In genomic region chr1:95094923-95095322, GRCh38 we compare ENCODE assay signal across 25 cellular contexts.
"Had no signal": no experiment of that assay in that cellular context is flagged by ENCODE, and none has a peak within 500 bp of the region (broad histone marks: within the 10 kb centered on the region; RNA-seq: fewer than 3 reads in every experiment).

No MANE protein-coding gene starts in this region.

- ATAC-seq: body of pancreas, left ventricle myocardium superior had no signal

- H3K9me3 ChIP-seq: adrenal gland, body of pancreas, colonic mucosa, ovary, prostate gland had no signal

- H3K36me3 Mint-ChIP-seq: activated naive CD8-positive, alpha-beta T cell treated with anti-CD3 and anti-CD28 coated beads for 36 hours had no signal

- H3K4me1 Mint-ChIP-seq: activated naive CD8-positive, alpha-beta T cell treated with anti-CD3 and anti-CD28 coated beads for 36 hours; nephron progenitor cell had no signal

- H3K9me3 Mint-ChIP-seq: activated naive CD4-positive, alpha-beta T cell treated with anti-CD3 and anti-CD28 coated beads for 36 hours; activated naive CD8-positive, alpha-beta T cell treated with anti-CD3 and anti-CD28 coated beads for 36 hours; T-helper 2 cell treated with Interferon-gamma antibody and Interleukin-4, amounts not matched to agents 5 μg/mL and 100 μg/mL, for 36 hours had no signal

- H3K4me3 ChIP-seq: adrenal gland, body of pancreas, colonic mucosa, ovary, prostate gland, tibial nerve had no signal

- FAIRE-seq: endometrium, frontal cortex had no signal

- H3K4me3 Mint-ChIP-seq: activated naive CD4-positive, alpha-beta T cell treated with anti-CD3 and anti-CD28 coated beads for 36 hours; activated naive CD8-positive, alpha-beta T cell treated with anti-CD3 and anti-CD28 coated beads for 36 hours; nephron progenitor cell; T-helper 2 cell treated with Interferon-gamma antibody and Interleukin-4, amounts not matched to agents 5 μg/mL and 100 μg/mL, for 36 hours had no signal

- H3K27ac ChIP-seq: adrenal gland, body of pancreas, ovary, prostate gland, tibial nerve had no signal

- DNase-seq: activated CD4-positive, alpha-beta T cell treated with anti-CD3 and anti-CD28 coated beads for 4 hours; activated CD4-positive, alpha-beta T cell treated with anti-CD3 and anti-CD28 coated beads, Interleukin-2, amount 50 U/mL, for 4 hours; activated CD8-positive, alpha-beta memory T cell treated with anti-CD3 and anti-CD28 coated beads for 24 hours; activated effector memory CD4-positive, alpha-beta T cell treated with Interleukin-2 at 50 U/mL for 16 hours; activated naive CD4-positive, alpha-beta T cell treated with anti-CD3 and anti-CD28 coated beads for 36 hours; activated naive CD8-positive, alpha-beta T cell treated with anti-CD3 and anti-CD28 coated beads for 36 hours; adrenal gland; aorta; body of pancreas; cerebellar nuclear complex; colonic mucosa; effector CD8-positive, alpha-beta T cell; islet precursor cell; left ventricle myocardium superior; mammary epithelial cell; nephron progenitor cell; ovary; stimulated activated CD4-positive, alpha-beta T cell treated with anti-CD3 and anti-CD28 coated beads, Interleukin-15, amount 100 ng/mL, for 24 hours; stimulated activated CD4-positive, alpha-beta T cell treated with anti-CD3 and anti-CD28 coated beads, Interleukin-2, amount 100 ng/mL, for 24 hours; stimulated activated naive CD4-positive, alpha-beta T cell treated with Interleukin-2 at 50 U/mL for 16 hours had no signal

- H3K4me1 ChIP-seq: body of pancreas, prostate gland, tibial nerve had no signal

- H3K27me3 ChIP-seq: adrenal gland, body of pancreas, colonic mucosa, ovary, tibial nerve had no signal

- H3K36me3 ChIP-seq: adrenal gland, colonic mucosa, ovary, prostate gland, tibial nerve had no signal

- H3K27ac Mint-ChIP-seq: activated naive CD4-positive, alpha-beta T cell treated with anti-CD3 and anti-CD28 coated beads for 36 hours; activated naive CD8-positive, alpha-beta T cell treated with anti-CD3 and anti-CD28 coated beads for 36 hours; nephron progenitor cell; T-helper 2 cell treated with Interferon-gamma antibody and Interleukin-4, amounts not matched to agents 5 μg/mL and 100 μg/mL, for 36 hours had no signal
